In the genomic region with DNA sequence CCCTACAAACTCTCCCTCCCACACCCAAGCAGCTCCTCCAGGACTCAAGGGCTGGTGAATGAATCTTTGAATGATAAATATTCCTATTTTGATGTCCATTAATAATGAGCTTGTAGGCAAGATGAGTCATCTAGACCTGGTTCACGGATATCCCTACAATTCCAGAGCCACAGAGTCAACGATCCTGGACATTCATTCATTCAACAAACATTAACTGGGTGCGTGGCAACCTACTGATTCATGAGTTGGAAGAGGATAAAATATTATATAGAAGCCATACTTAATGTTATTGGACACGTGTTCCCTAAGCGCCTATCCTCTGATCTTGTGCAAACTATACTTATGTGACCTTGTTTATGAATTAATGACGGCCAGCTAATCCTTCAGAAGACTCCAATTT, we compare ENCODE assay signal across 1 cellular context.
TF ChIP-seq lines count a peak whose summit lies in the region.

No MANE protein-coding gene starts in this region.

TF ChIP-seq in GM12878, 131 proteins besides CTCF, POLR2A, EP300 and RAD21:
- no peak for TF ChIP-seq CREM (IDR thresholded peaks at IDR 0.05; ENCODE audit: low read depth)
- no peak for TF ChIP-seq TBL1XR1 (IDR thresholded peaks at IDR 0.05; ENCODE audit: low read depth, low read length)
- TF ChIP-seq, protein P1, sequence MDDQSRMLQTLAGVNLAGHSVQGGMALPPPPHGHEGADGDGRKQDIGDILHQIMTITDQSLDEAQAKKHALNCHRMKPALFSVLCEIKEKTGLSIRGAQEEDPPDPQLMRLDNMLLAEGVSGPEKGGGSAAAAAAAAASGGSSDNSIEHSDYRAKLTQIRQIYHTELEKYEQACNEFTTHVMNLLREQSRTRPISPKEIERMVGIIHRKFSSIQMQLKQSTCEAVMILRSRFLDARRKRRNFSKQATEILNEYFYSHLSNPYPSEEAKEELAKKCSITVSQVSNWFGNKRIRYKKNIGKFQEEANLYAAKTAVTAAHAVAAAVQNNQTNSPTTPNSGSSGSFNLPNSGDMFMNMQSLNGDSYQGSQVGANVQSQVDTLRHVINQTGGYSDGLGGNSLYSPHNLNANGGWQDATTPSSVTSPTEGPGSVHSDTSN (IDR thresholded peaks at IDR 0.05; ENCODE audit: insufficient replicate concordance, low read depth, low read length), result no peak
- TF ChIP-seq SRF (IDR thresholded peaks at IDR 0.05; ENCODE audit: low read depth in 2 of 2, low read length in 2 of 2), result no peak
- TF ChIP-seq HDAC6 (IDR thresholded peaks at IDR 0.05; ENCODE audit: unreplicated experiment), result no peak
- TF ChIP-seq CBFB (IDR thresholded peaks at IDR 0.05; ENCODE audit: low read depth), result no peak
- TF ChIP-seq ZNF207 (IDR thresholded peaks at IDR 0.05; ENCODE audit: borderline replicate concordance), result no peak
- TF ChIP-seq, protein P2, sequence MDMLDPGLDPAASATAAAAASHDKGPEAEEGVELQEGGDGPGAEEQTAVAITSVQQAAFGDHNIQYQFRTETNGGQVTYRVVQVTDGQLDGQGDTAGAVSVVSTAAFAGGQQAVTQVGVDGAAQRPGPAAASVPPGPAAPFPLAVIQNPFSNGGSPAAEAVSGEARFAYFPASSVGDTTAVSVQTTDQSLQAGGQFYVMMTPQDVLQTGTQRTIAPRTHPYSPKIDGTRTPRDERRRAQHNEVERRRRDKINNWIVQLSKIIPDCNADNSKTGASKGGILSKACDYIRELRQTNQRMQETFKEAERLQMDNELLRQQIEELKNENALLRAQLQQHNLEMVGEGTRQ (IDR thresholded peaks at IDR 0.05; ENCODE audit: borderline replicate concordance, low read depth, low read length), result no peak
- no peak for TF ChIP-seq NFXL1 (IDR thresholded peaks at IDR 0.05; ENCODE audit: borderline replicate concordance)
- no peak for TF ChIP-seq MXI1 (IDR thresholded peaks at IDR 0.05; ENCODE audit: low read depth, low read length)
- no peak for TF ChIP-seq GABPA (IDR thresholded peaks at IDR 0.05; ENCODE audit: low read depth)
- no peak for TF ChIP-seq SMAD5 (IDR thresholded peaks at IDR 0.05; ENCODE audit: low read depth)
- TF ChIP-seq, protein P3, sequence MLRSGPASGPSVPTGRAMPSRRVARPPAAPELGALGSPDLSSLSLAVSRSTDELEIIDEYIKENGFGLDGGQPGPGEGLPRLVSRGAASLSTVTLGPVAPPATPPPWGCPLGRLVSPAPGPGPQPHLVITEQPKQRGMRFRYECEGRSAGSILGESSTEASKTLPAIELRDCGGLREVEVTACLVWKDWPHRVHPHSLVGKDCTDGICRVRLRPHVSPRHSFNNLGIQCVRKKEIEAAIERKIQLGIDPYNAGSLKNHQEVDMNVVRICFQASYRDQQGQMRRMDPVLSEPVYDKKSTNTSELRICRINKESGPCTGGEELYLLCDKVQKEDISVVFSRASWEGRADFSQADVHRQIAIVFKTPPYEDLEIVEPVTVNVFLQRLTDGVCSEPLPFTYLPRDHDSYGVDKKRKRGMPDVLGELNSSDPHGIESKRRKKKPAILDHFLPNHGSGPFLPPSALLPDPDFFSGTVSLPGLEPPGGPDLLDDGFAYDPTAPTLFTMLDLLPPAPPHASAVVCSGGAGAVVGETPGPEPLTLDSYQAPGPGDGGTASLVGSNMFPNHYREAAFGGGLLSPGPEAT (IDR thresholded peaks at IDR 0.05; ENCODE audit: low read depth), result no peak
- no peak for TF ChIP-seq KLF5 (IDR thresholded peaks at IDR 0.05; ENCODE audit: partially characterized antibody)
- TF ChIP-seq, protein P4, sequence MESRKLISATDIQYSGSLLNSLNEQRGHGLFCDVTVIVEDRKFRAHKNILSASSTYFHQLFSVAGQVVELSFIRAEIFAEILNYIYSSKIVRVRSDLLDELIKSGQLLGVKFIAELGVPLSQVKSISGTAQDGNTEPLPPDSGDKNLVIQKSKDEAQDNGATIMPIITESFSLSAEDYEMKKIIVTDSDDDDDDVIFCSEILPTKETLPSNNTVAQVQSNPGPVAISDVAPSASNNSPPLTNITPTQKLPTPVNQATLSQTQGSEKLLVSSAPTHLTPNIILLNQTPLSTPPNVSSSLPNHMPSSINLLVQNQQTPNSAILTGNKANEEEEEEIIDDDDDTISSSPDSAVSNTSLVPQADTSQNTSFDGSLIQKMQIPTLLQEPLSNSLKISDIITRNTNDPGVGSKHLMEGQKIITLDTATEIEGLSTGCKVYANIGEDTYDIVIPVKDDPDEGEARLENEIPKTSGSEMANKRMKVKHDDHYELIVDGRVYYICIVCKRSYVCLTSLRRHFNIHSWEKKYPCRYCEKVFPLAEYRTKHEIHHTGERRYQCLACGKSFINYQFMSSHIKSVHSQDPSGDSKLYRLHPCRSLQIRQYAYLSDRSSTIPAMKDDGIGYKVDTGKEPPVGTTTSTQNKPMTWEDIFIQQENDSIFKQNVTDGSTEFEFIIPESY (IDR thresholded peaks at IDR 0.05), result no peak
- TF ChIP-seq, protein P5, sequence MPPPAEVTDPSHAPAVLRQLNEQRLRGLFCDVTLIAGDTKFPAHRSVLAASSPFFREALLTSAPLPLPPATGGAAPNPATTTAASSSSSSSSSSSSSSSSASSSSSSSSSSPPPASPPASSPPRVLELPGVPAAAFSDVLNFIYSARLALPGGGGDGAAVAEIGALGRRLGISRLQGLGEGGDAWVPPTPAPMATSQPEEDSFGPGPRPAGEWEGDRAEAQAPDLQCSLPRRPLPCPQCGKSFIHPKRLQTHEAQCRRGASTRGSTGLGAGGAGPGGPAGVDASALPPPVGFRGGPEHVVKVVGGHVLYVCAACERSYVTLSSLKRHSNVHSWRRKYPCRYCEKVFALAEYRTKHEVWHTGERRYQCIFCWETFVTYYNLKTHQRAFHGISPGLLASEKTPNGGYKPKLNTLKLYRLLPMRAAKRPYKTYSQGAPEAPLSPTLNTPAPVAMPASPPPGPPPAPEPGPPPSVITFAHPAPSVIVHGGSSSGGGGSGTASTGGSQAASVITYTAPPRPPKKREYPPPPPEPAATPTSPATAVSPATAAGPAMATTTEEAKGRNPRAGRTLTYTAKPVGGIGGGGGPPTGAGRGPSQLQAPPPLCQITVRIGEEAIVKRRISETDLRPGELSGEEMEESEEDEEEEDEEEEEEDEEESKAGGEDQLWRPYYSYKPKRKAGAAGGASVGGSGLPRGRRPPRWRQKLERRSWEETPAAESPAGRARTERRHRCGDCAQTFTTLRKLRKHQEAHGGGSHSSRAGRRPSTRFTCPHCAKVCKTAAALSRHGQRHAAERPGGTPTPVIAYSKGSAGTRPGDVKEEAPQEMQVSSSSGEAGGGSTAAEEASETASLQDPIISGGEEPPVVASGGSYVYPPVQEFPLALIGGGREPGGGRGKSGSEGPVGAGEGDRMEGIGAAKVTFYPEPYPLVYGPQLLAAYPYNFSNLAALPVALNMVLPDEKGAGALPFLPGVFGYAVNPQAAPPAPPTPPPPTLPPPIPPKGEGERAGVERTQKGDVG (CRISPR knock-in tag; IDR thresholded peaks at IDR 0.05), result no peak
- no peak for TF ChIP-seq POLR2AphosphoS2 (IDR thresholded peaks at IDR 0.05; ENCODE audit: low read depth, low read length)
- TF ChIP-seq MYC (IDR thresholded peaks at IDR 0.05; ENCODE audit: insufficient read depth, insufficient read length, insufficient replicate concordance, low read length, severe bottlenecking), result no peak
- TF ChIP-seq GATAD2B (conservative IDR thresholded peaks at IDR 0.05; ENCODE audit: low read depth), result no peak
- no peak for TF ChIP-seq SUZ12 (IDR thresholded peaks at IDR 0.05; ENCODE audit: unreplicated experiment)
